In the genomic region with DNA sequence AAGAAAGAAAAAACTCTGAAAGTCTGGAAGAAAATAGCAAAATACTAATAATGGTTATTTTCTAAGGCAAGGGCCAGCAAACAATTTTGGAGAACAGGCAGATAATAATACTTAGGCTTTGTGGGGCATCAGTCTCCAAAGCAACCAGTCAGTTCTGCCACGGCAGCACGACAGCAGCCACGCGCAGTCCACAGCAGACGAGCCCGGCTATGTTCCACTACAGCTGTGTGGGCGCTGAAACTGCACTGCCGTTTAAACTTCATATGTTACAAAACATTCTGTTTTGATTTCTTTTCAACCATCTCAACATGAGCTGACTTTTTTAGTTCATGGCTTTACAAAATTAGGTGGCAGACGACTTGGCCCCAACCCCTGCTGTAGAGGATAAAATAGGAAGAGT, we compare ENCODE assay signal across 18 cellular contexts. TPM values are rescaled to one million over a fixed set of nuclear protein-coding genes. Genes with fewer than 3 reads are reported as not detected.
"Had no signal": no experiment of that assay in that cellular context is flagged by ENCODE, and none has a peak within 500 bp of the region (broad histone marks: within the 10 kb centered on the region; RNA-seq: fewer than 3 reads in every experiment).

No MANE protein-coding gene starts in this region.

- FAIRE-seq: small intestine, urothelium cell line had no signal

- DNase-seq: naive thymus-derived CD4-positive, alpha-beta T cell; natural killer cell; right cardiac atrium; right lobe of liver; sigmoid colon; small intestine; stimulated activated CD4-positive, alpha-beta T cell treated with anti-CD3 and anti-CD28 coated beads, Interleukin-15, amount 100 ng/mL, for 24 hours; stimulated activated CD4-positive, alpha-beta T cell treated with anti-CD3 and anti-CD28 coated beads, Interleukin-2, amount 100 ng/mL, for 24 hours; stimulated activated CD4-positive, alpha-beta T cell treated with anti-CD3 and anti-CD28 coated beads, Interleukin-2, amount 100 ng/mL, for 48 hours; stimulated activated CD4-positive, alpha-beta T cell treated with anti-CD3 and anti-CD28 coated beads, Interleukin-4, amount 100 ng/mL, for 24 hours; stimulated activated naive B cell treated with anti-CD40 and anti-IgM and Interleukin-4, amounts not matched to agents 10 μg/mL and 1 μg/mL and 100 μg/mL, for 72 hours; stimulated activated naive CD4-positive, alpha-beta T cell treated with Interleukin-2 at 50 U/mL for 16 hours; stomach; thyroid gland; trophoblast cell; upper lobe of left lung had no signal

RNA-seq across cellular contexts. Expression of a gene that starts 56.8 kb away (rescaled TPM):
- total RNA-seq: pulmonary artery endothelial cell had no signal
